In the genomic region with DNA sequence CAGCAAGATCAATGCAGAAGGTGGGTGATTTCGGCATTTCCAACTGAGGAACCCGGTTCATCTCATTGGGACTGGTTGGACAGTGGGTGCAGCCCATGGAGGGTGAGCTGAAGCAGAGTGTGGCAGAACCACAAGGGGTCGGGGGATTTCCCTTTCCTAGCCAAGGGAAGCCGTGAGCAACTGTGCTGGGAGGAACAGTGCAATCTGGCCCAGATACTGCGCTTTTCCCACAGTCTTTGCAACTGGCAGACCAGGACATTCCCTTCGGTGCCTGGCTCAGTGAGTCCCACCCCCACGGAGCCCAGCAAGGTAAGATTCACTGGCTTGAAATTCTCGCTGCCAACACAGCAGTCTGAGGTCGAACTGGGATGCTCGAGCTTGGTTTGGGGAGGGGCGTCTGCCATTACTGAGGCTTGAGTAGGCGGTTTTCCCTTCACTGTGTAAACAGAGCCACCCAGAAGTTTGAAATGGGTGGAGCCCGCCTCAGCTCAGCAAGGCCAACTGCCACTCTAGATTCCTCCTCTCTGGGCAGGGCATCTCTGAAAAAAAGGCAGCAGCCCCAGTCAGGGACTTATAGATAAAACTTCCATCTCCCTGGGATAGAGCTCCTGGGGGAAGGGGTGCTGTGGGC, we compare ENCODE assay signal across 18 cellular contexts. TPM values are rescaled to one million over a fixed set of nuclear protein-coding genes. Genes with fewer than 3 reads are reported as not detected.
A peak's percentile ranks its signal among the peaks of the same experiment; 100 is the strongest.
DNase-seq lines count a peak whose midpoint lies in the region; TF ChIP-seq lines count a peak whose summit lies in the region.
"Had no signal": no experiment of that assay in that cellular context is flagged by ENCODE, and none has a peak within 500 bp of the region (broad histone marks: within the 10 kb centered on the region; RNA-seq: fewer than 3 reads in every experiment).

No MANE protein-coding gene starts in this region.

- H3K36me3 ChIP-seq in HUES6 (ENCODE audit: control insufficient read depth, insufficient read depth, low read length) (no peaks in the 10 kb centered on the region), SJSA1 (no peaks in the 10 kb centered on the region)
- H3K36me3 ChIP-seq: BLaER1 treated with 17β-estradiol and CSF1 and Interleukin-3, amounts not matched to agents 10 nM and 100 nM had no signal

- TF ChIP-seq CTCF in nephron progenitor cell (IDR thresholded peaks at IDR 0.05): no peak

- no peaks in the 10 kb centered on the region for H3K9me3 ChIP-seq in HUES6 (ENCODE audit: control insufficient read depth, insufficient read depth, low read depth, low read length)
- no peaks in the 10 kb centered on the region for H3K9me3 ChIP-seq in SJSA1 (replicated peaks)

- H3K9ac ChIP-seq in HUES6 (ENCODE audit: low read length): no peak overlapping the region
- H3K9ac ChIP-seq: BLaER1 treated with 17β-estradiol and CSF1 and Interleukin-3, amounts not matched to agents 10 nM and 100 nM had no signal

- H3K4me3 ChIP-seq in HUES6 (ENCODE audit: low read depth, low read length) (peak overlapping the region; percentile 25; the same call in 1 of the 2 replicates), SJSA1 (no peak overlapping the region)
- H3K4me3 ChIP-seq: BLaER1 treated with 17β-estradiol and CSF1 and Interleukin-3, amounts not matched to agents 10 nM and 100 nM had no signal

- no peaks in the 10 kb centered on the region for H3K36me3 Mint-ChIP-seq in nephron progenitor cell (ENCODE audit: low read depth)
- H3K36me3 Mint-ChIP-seq in activated T-helper 2 cell treated with anti-CD3 and anti-CD28 coated beads, Interferon-gamma antibody, Interleukin-2, Interleukin-4, amounts not matched to agents 10 μg/mL and 5 μg/mL and 100 μg/mL, durations not matched to agents 14 hours and 24 hours and 36 hours (ENCODE audit: low read depth): no peaks in the 10 kb centered on the region
- H3K36me3 Mint-ChIP-seq: IgD-negative memory B cell had no signal

- no peaks in the 10 kb centered on the region for H3K4me1 ChIP-seq in HUES6 (ENCODE audit: control insufficient read depth, insufficient read depth, low read length)
- H3K4me1 ChIP-seq in SJSA1 (replicated peaks): peaks cover 9% of the 10 kb centered on the region
- H3K4me1 ChIP-seq: BLaER1 treated with 17β-estradiol and CSF1 and Interleukin-3, amounts not matched to agents 10 nM and 100 nM had no signal

- intact Hi-C loops in activated T-helper 2 cell treated with anti-CD3 and anti-CD28 coated beads, Interferon-gamma antibody, Interleukin-2, Interleukin-4, amounts not matched to agents 10 μg/mL and 5 μg/mL and 100 μg/mL, durations not matched to agents 14 hours and 24 hours and 36 hours (cut with micrococcal nuclease): no loop called here

- DNase-seq in DMS53 (lab: John Stamatoyannopoulos, UW) (peak; percentile 29), DMS53 treated with DMSO at 0.1 percent for 48 hours (lab: John Stamatoyannopoulos, UW; ENCODE audit: unreplicated experiment) (no peak), SJSA1 (ENCODE audit: low read depth in 1 of 2, low spot score in 2 of 2) (peak; percentile 45 to 57), nephron progenitor cell (no peak)
- DNase-seq in activated CD4-positive, alpha-beta T cell treated with anti-CD3 and anti-CD28 coated beads for 4 hours: no peak
- no peak for DNase-seq in activated naive CD4-positive, alpha-beta T cell treated with Interleukin-2 at 50 U/mL for 16 hours
- no peak for DNase-seq in activated T-helper 2 cell treated with anti-CD3 and anti-CD28 coated beads, Interferon-gamma antibody, Interleukin-2, Interleukin-4, amounts not matched to agents 10 μg/mL and 5 μg/mL and 100 μg/mL, durations not matched to agents 14 hours and 24 hours and 36 hours (ENCODE audit: low spot score)
- DNase-seq: H7, NCI-H1048, NCI-H1694, NCI-H446, NCI-H774, SHP77 treated with DMSO at 0.1 percent for 48 hours had no signal

- no peak overlapping the region for H3K4me3 Mint-ChIP-seq in nephron progenitor cell
- no peak overlapping the region for H3K4me3 Mint-ChIP-seq in activated T-helper 2 cell treated with anti-CD3 and anti-CD28 coated beads, Interferon-gamma antibody, Interleukin-2, Interleukin-4, amounts not matched to agents 10 μg/mL and 5 μg/mL and 100 μg/mL, durations not matched to agents 14 hours and 24 hours and 36 hours (ENCODE audit: low read depth)
- H3K4me3 Mint-ChIP-seq: IgD-negative memory B cell; T-helper 2 cell treated with Interferon-gamma antibody and Interleukin-4, amounts not matched to agents 5 μg/mL and 100 μg/mL, for 36 hours had no signal

- H3K27ac Mint-ChIP-seq in nephron progenitor cell: peak overlapping the region; percentile 18
- H3K27ac Mint-ChIP-seq in activated T-helper 2 cell treated with anti-CD3 and anti-CD28 coated beads, Interferon-gamma antibody, Interleukin-2, Interleukin-4, amounts not matched to agents 10 μg/mL and 5 μg/mL and 100 μg/mL, durations not matched to agents 14 hours and 24 hours and 36 hours: no peak overlapping the region
- H3K27ac Mint-ChIP-seq: IgD-negative memory B cell; T-helper 2 cell treated with Interferon-gamma antibody and Interleukin-4, amounts not matched to agents 5 μg/mL and 100 μg/mL, for 36 hours had no signal

- no peaks in the 10 kb centered on the region for H3K4me1 Mint-ChIP-seq in nephron progenitor cell
- no peaks in the 10 kb centered on the region for H3K4me1 Mint-ChIP-seq in activated T-helper 2 cell treated with anti-CD3 and anti-CD28 coated beads, Interferon-gamma antibody, Interleukin-2, Interleukin-4, amounts not matched to agents 10 μg/mL and 5 μg/mL and 100 μg/mL, durations not matched to agents 14 hours and 24 hours and 36 hours (ENCODE audit: low read depth)
- H3K4me1 Mint-ChIP-seq: IgD-negative memory B cell had no signal

- peaks cover 35% of the 10 kb centered on the region for H3K27me3 Mint-ChIP-seq in nephron progenitor cell (ENCODE audit: low read depth, poor library complexity)
- no peaks in the 10 kb centered on the region for H3K27me3 Mint-ChIP-seq in activated T-helper 2 cell treated with anti-CD3 and anti-CD28 coated beads, Interferon-gamma antibody, Interleukin-2, Interleukin-4, amounts not matched to agents 10 μg/mL and 5 μg/mL and 100 μg/mL, durations not matched to agents 14 hours and 24 hours and 36 hours (ENCODE audit: low read depth)

- H3K27me3 ChIP-seq in HUES6 (ENCODE audit: control insufficient read depth, insufficient read depth, low read length): no peaks in the 10 kb centered on the region; the same call in 1 of the 2 replicates
- H3K27me3 ChIP-seq in SJSA1 (replicated peaks): no peaks in the 10 kb centered on the region
- H3K27me3 ChIP-seq: BLaER1 treated with 17β-estradiol and CSF1 and Interleukin-3, amounts not matched to agents 10 nM and 100 nM had no signal

- H3K9me3 Mint-ChIP-seq in nephron progenitor cell: peaks cover 5% of the 10 kb centered on the region
- H3K9me3 Mint-ChIP-seq in activated T-helper 2 cell treated with anti-CD3 and anti-CD28 coated beads, Interferon-gamma antibody, Interleukin-2, Interleukin-4, amounts not matched to agents 10 μg/mL and 5 μg/mL and 100 μg/mL, durations not matched to agents 14 hours and 24 hours and 36 hours: no peaks in the 10 kb centered on the region
- H3K9me3 Mint-ChIP-seq: T-helper 2 cell treated with Interferon-gamma antibody and Interleukin-4, amounts not matched to agents 5 μg/mL and 100 μg/mL, for 36 hours had no signal

- H3K27ac ChIP-seq in HUES6 (ENCODE audit: low read depth, low read length) (no peak overlapping the region), SJSA1 (no peak overlapping the region)
- H3K27ac ChIP-seq: 22Rv1; BLaER1 treated with 17β-estradiol and CSF1 and Interleukin-3, amounts not matched to agents 10 nM and 100 nM had no signal

RNA-seq across cellular contexts. Expression of a gene that starts 58.6 kb away (rescaled TPM):
- not detected in 2 replicates for total RNA-seq in SJSA1 (2014; rRNA removed; shearing (Covaris generic))
- 0.07 TPM in 1 of 2 replicates, not detected in the other for total RNA-seq in activated T-helper 2 cell treated with anti-CD3 and anti-CD28 coated beads, Interferon-gamma antibody, Interleukin-2, Interleukin-4, amounts not matched to agents 10 μg/mL and 5 μg/mL and 100 μg/mL, durations not matched to agents 14 hours and 24 hours and 36 hours
- total RNA-seq: H7 had no signal

Comparison
In these comparisons a context has a peak if more than half of its experiments do, and no peak if none do; other contexts are left out.
1. DNase-seq: peak in DMS53 (single experiment) and SJSA1 (2 of 2); none in DMS53 treated with DMSO at 0.1 percent for 48 hours (single experiment), nephron progenitor cell (single experiment), activated CD4-positive, alpha-beta T cell treated with anti-CD3 and anti-CD28 coated beads for 4 hours (0 of 2), activated naive CD4-positive, alpha-beta T cell treated with Interleukin-2 at 50 U/mL for 16 hours (single experiment) and activated T-helper 2 cell treated with anti-CD3 and anti-CD28 coated beads, Interferon-gamma antibody, Interleukin-2, Interleukin-4, amounts not matched to agents 10 μg/mL and 5 μg/mL and 100 μg/mL, durations not matched to agents 14 hours and 24 hours and 36 hours (single experiment).